In genomic region chr17:79991924-79992656, GRCh38 we compare ENCODE assay signal across 8 cellular contexts. TPM values are rescaled to one million over a fixed set of nuclear protein-coding genes. Genes with fewer than 3 reads are reported as not detected.
DNase-seq lines count a peak whose midpoint lies in the region; ATAC-seq and TF ChIP-seq lines count a peak whose summit lies in the region.

No MANE protein-coding gene starts in this region.

- peak overlapping the region; percentile 45 to 58; a peak in 4 of 5 replicates for H3K4me3 Mint-ChIP-seq in H9
- peak overlapping the region; percentile 68 to 87 (median 83) for H3K4me3 Mint-ChIP-seq in naive thymus-derived CD4-positive, alpha-beta T cell

- 0 out of 7 replicates have a peak, but pooled peaks cover 0 to 7% (median 0%) of the 10 kb centered on the region in 3 experiments for H3K36me3 Mint-ChIP-seq in H9 (ENCODE audit: insufficient read depth in 1 of 3, low read depth in 3 of 3)
- no peaks in the 10 kb centered on the region for H3K36me3 Mint-ChIP-seq in naive thymus-derived CD4-positive, alpha-beta T cell

- no peak overlapping the region for H2AK5ac ChIP-seq in H9 (ENCODE audit: insufficient read length, low read length)

- TF ChIP-seq CTCF in H9 (conservative IDR thresholded peaks at IDR 0.05) = peak; percentile 46; the same call in 2 of the 3 replicates

- no peak overlapping the region for H2BK120ac ChIP-seq in H9 (ENCODE audit: low read depth, low read length, poor library complexity, severe bottlenecking)

- H3K4me1 ChIP-seq in H9 (ENCODE audit: insufficient read depth, low read length) = peaks cover 3% of the 10 kb centered on the region; the same call in 1 of the 2 replicates
- H3K4me1 ChIP-seq in ectodermal cell (ENCODE audit: control insufficient read depth, insufficient read depth, low read length) = peaks cover 32% of the 10 kb centered on the region
- H3K4me1 ChIP-seq in naive thymus-derived CD4-positive, alpha-beta T cell (ENCODE audit: control insufficient read depth in 2 of 2, insufficient read depth in 2 of 2, low read length in 2 of 2) = peaks cover 30 to 40% of the 10 kb centered on the region in 2 donors

- peak; percentile 15 for ATAC-seq in naive thymus-derived CD4-positive, alpha-beta T cell

- H3K4me1 Mint-ChIP-seq in H9 = peaks cover 51 to 60% of the 10 kb centered on the region in 2 experiments
- H3K4me1 Mint-ChIP-seq in naive thymus-derived CD4-positive, alpha-beta T cell = peaks cover 28 to 52% (median 36%) of the 10 kb centered on the region in 7 donors

- peaks cover 1% of the 10 kb centered on the region; the same call in 1 of the 2 replicates for H3K27me3 Mint-ChIP-seq in H9 (ENCODE audit: low read depth)
- H3K27me3 Mint-ChIP-seq in naive thymus-derived CD4-positive, alpha-beta T cell = peaks cover 0 to 4% (median 0%) of the 10 kb centered on the region in 5 donors

- no peak overlapping the region for H2BK15ac ChIP-seq in H9 (ENCODE audit: low read depth, low read length)

- H3K27me3 ChIP-seq in H9 (ENCODE audit: insufficient read depth, low read length) = no peaks in the 10 kb centered on the region
- H3K27me3 ChIP-seq in ectodermal cell (ENCODE audit: control insufficient read depth, insufficient read depth, low read length, poor library complexity, severe bottlenecking) = peaks cover 15% of the 10 kb centered on the region
- H3K27me3 ChIP-seq in naive thymus-derived CD4-positive, alpha-beta T cell (ENCODE audit: control insufficient read depth in 2 of 2, insufficient read depth in 2 of 2, low read length in 2 of 2) = no peaks in the 10 kb centered on the region

- no peak overlapping the region for H2BK12ac ChIP-seq in H9 (ENCODE audit: insufficient read length, low read depth, low read length)

- H3K4ac ChIP-seq in H9 (ENCODE audit: low read depth, low read length) = no peak overlapping the region

- no peaks in the 10 kb centered on the region for H3K36me3 ChIP-seq in ectodermal cell (ENCODE audit: control insufficient read depth, insufficient read depth, low read length)
- no peaks in the 10 kb centered on the region for H3K36me3 ChIP-seq in naive thymus-derived CD4-positive, alpha-beta T cell (ENCODE audit: control insufficient read depth in 2 of 3, insufficient read depth in 3 of 3, low read length in 3 of 3)

- no peaks in the 10 kb centered on the region for H4K20me1 ChIP-seq in H9 (ENCODE audit: control insufficient read depth, insufficient read depth, insufficient read length)

- H4K8ac ChIP-seq in H9 (replicated peaks; ENCODE audit: insufficient read length, low read depth, low read length) = no peak overlapping the region

- H3K9me3 ChIP-seq in H9 (ENCODE audit: control insufficient read depth, low read depth, low read length) = no peaks in the 10 kb centered on the region
- H3K9me3 ChIP-seq in ectodermal cell (ENCODE audit: control insufficient read depth, low read length) = no peaks in the 10 kb centered on the region
- H3K9me3 ChIP-seq in naive thymus-derived CD4-positive, alpha-beta T cell (ENCODE audit: control insufficient read depth in 2 of 3, low read length in 3 of 3) = no peaks in the 10 kb centered on the region

- H2BK20ac ChIP-seq in H9 (ENCODE audit: low read depth, low read length, poor library complexity, severe bottlenecking) = no peak overlapping the region

- CTCF ChIA-PET in naive thymus-derived CD4-positive, alpha-beta T cell (lab: Charles Lee) = interaction anchor here (1.2 to 2.0 kb wide), 3 partner anchors 165 to 251 kb away, joined by 3 to 11 read pairs (median 3); no protein-coding TSS in a partner anchor

- H3K27ac ChIP-seq in H9 (ENCODE audit: insufficient read length, low read depth, low read length) = no peak overlapping the region
- no peak overlapping the region for H3K27ac ChIP-seq in ectodermal cell (ENCODE audit: insufficient read depth, low read depth, low read length, poor library complexity, severe bottlenecking)
- peak overlapping the region; percentile 51 for H3K27ac ChIP-seq in naive thymus-derived CD4-positive, alpha-beta T cell (ENCODE audit: low read depth, low read length)

- POLR2A ChIA-PET in naive thymus-derived CD4-positive, alpha-beta T cell (lab: Charles Lee) = interaction anchor here (0.6 to 1.4 kb wide), 4 partner anchors 153 to 216 kb away, joined by 3 to 7 read pairs (median 4); partner anchors contain the start of gene CBX4

- peaks cover 2% of the 10 kb centered on the region; the same call in 1 of the 2 replicates for H3K79me2 ChIP-seq in H9 (ENCODE audit: insufficient read depth, low read length)

- H3K23ac ChIP-seq in H9 (ENCODE audit: insufficient read length, low read depth, low read length) = no peak overlapping the region

- no peak overlapping the region for H3K14ac ChIP-seq in H9 (ENCODE audit: insufficient read depth, low read length)

- no peak overlapping the region for H3T11ph ChIP-seq in H9 (ENCODE audit: low read length)

- H3K4me3 ChIP-seq in ectodermal cell (ENCODE audit: insufficient read depth, low read depth, low read length) = peak overlapping the region; percentile 37
- H3K4me3 ChIP-seq in naive thymus-derived CD4-positive, alpha-beta T cell (ENCODE audit: low read length) = peak overlapping the region; percentile 56

- no peak overlapping the region for H3K18ac ChIP-seq in H9 (ENCODE audit: insufficient read length, low read depth, low read length)

- no CpG with 5 or more reads among the region's 45 CpGs for WGBS in H9 (ENCODE audit: extremely low coverage, insufficient read length, low lambda C conversion rate)
- 18 to 19% methylated on average over 45 of the region's 45 CpGs for WGBS in ectodermal cell, 2 experiments

- no peaks in the 10 kb centered on the region; a peak in 1 of 5 replicates for H3K9me3 Mint-ChIP-seq in H9
- no peaks in the 10 kb centered on the region for H3K9me3 Mint-ChIP-seq in naive thymus-derived CD4-positive, alpha-beta T cell

- H3K9ac ChIP-seq in H9 (ENCODE audit: extremely low read depth, insufficient read length, low read length) = no peak overlapping the region

- H4K5ac ChIP-seq in H9 (ENCODE audit: insufficient read length, low read depth, low read length) = no peak overlapping the region

- no peak overlapping the region for H2AFZ ChIP-seq in H9 (ENCODE audit: low read length)

- no peak overlapping the region for H2BK5ac ChIP-seq in H9 (ENCODE audit: insufficient read length, low read length)

- H3K4me2 ChIP-seq in H9 (ENCODE audit: insufficient read depth, insufficient read length, low read length) = peak overlapping the region; percentile 27

- peak overlapping the region; percentile 6 to 87 (median 19); a peak in 3 of 7 replicates for H3K27ac Mint-ChIP-seq in H9
- peak overlapping the region in 8 of 9 donors; percentile 50 to 93 (median 89) for H3K27ac Mint-ChIP-seq in naive thymus-derived CD4-positive, alpha-beta T cell

- intact Hi-C loops in naive thymus-derived CD4-positive, alpha-beta T cell (cut with micrococcal nuclease) = loop anchor here (1.0 to 10.0 kb wide), 10 partner anchors 17 to 917 kb away; partner anchors contain the start of genes CBX4 (in 1 of the 2) and ENGASE (in 1 of the 2)

- no peak overlapping the region for H4K91ac ChIP-seq in H9 (ENCODE audit: insufficient read length, low read depth, low read length)

- no peaks in the 10 kb centered on the region for H3K23me2 ChIP-seq in H9 (ENCODE audit: insufficient read length, low read depth, low read length, poor library complexity, severe bottlenecking)

- DNase-seq in H9 (peak; percentile 56), NCI-H748 (lab: John Stamatoyannopoulos, UW; ENCODE audit: unreplicated experiment) (peak; percentile 68), putamen (ENCODE audit: low spot score) (no peak), GOT3 (lab: John Stamatoyannopoulos, UW) (no peak), AML-193 (lab: John Stamatoyannopoulos, UW) (no peak)
- peak in 2 of 9 donors; percentile 21 to 24 for DNase-seq in naive thymus-derived CD4-positive, alpha-beta T cell
- DNase-seq in stimulated activated CD4-positive, alpha-beta T cell treated with anti-CD3 and anti-CD28 coated beads, Interleukin-4, amount 100 ng/mL, for 24 hours = no peak

- H3K79me1 ChIP-seq in H9 (ENCODE audit: insufficient read depth, low read depth, low read length, poor library complexity, severe bottlenecking) = peaks cover 5% of the 10 kb centered on the region

- H3K56ac ChIP-seq in H9 (ENCODE audit: insufficient read length, low read depth, low read length) = no peak overlapping the region

RNA-seq across cellular contexts. Expression of gene TBC1D16, which starts 43.6 kb away (rescaled TPM):
- total RNA-seq in H9 (2021) = 82.7 and 85.8 TPM in 2 replicates
- 34.5 TPM for polyA plus RNA-seq in ectodermal cell (2013, experiment 1 of 4)
- polyA plus RNA-seq in ectodermal cell (2013, experiment 2 of 4) = 40.3 TPM
- polyA plus RNA-seq in ectodermal cell (2013, experiment 3 of 4) = 25.6 TPM
- polyA plus RNA-seq in ectodermal cell (2013, experiment 4 of 4) = 27.9 TPM
- 1 to 10 TPM in 4 of 5 experiments, under 1 TPM in 1; 0.95 to 2.5 (median 1.6) TPM for total RNA-seq in naive thymus-derived CD4-positive, alpha-beta T cell
- under 1 TPM; 0.44 to 0.85 TPM for polyA plus RNA-seq in naive thymus-derived CD4-positive, alpha-beta T cell

RNA-seq across cellular contexts. Expression of gene CCDC40, which starts 44.4 kb away (rescaled TPM):
- total RNA-seq in H9 (2021) = 7.8 and 8.9 TPM in 2 replicates
- 22.3 TPM for polyA plus RNA-seq in ectodermal cell (2013, experiment 1 of 4)
- 18.6 TPM for polyA plus RNA-seq in ectodermal cell (2013, experiment 2 of 4)
- 14.3 TPM for polyA plus RNA-seq in ectodermal cell (2013, experiment 3 of 4)
- 16.6 TPM for polyA plus RNA-seq in ectodermal cell (2013, experiment 4 of 4)
- total RNA-seq in naive thymus-derived CD4-positive, alpha-beta T cell = 1 to 10 TPM in 2 of 5 experiments, under 1 TPM in 3; 0.43 to 3.0 (median 0.79) TPM
- not detected for polyA plus RNA-seq in naive thymus-derived CD4-positive, alpha-beta T cell

Comparison
In these comparisons a context has a peak if more than half of its experiments do, and no peak if none do; other contexts are left out.
1. DNase-seq: peak in H9 (single experiment) and NCI-H748 (single experiment); none in putamen (single experiment), stimulated activated CD4-positive, alpha-beta T cell treated with anti-CD3 and anti-CD28 coated beads, Interleukin-4, amount 100 ng/mL, for 24 hours (single experiment), GOT3 (single experiment) and AML-193 (0 of 2).
2. RNA of gene TBC1D16, which starts 43.6 kb away (total RNA-seq): 82.7 to 85.8 TPM in H9; 0.95 to 2.5 TPM in naive thymus-derived CD4-positive, alpha-beta T cell; every median in the first group is over 10 times any median in the second.